ENCODE assay signal across 1 cellular context in the genomic region with DNA sequence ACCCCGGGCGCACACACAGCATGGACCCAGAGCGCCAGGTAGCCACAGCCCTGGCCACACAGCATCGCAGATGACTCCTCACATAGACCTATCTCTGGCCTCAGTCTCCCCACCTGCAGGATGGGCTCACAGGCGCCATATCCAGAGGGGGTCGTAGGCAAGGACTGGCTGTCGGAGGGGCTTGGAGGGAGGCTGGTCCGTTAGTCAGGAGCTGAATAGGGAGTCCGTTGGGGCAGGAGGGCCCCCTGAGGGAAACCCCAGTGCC.
TF ChIP-seq lines count a peak whose summit lies in the region.

No MANE protein-coding gene starts in this region.

TF ChIP-seq in GM12878, 131 proteins besides CTCF, POLR2A, EP300 and RAD21:
- TF ChIP-seq, protein P1, sequence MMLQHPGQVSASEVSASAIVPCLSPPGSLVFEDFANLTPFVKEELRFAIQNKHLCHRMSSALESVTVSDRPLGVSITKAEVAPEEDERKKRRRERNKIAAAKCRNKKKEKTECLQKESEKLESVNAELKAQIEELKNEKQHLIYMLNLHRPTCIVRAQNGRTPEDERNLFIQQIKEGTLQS (IDR thresholded peaks at IDR 0.05; ENCODE audit: borderline replicate concordance, extremely low read depth, low read depth, low read length), result no peak
- TF ChIP-seq SMARCA5 (IDR thresholded peaks at IDR 0.05) (peak; percentile 51; the same call in 1 of the 2 replicates), ZNF384 (IDR thresholded peaks at IDR 0.05; ENCODE audit: borderline replicate concordance, low read depth, low read length) (no peak), MTA2 (IDR thresholded peaks at IDR 0.05; ENCODE audit: low read depth) (no peak)
TF ChIP-seq in GM12878: peak in this region for 1.
